In genomic region chr6:169972736-169973135, GRCh38 we compare ENCODE assay signal across 20 cellular contexts.
"Had no signal": no experiment of that assay in that cellular context is flagged by ENCODE, and none has a peak within 500 bp of the region (broad histone marks: within the 10 kb centered on the region; RNA-seq: fewer than 3 reads in every experiment).

No MANE protein-coding gene starts in this region.

- ATAC-seq: activated CD8-positive, alpha-beta T cell treated with anti-CD3 and anti-CD28 coated beads, Interleukin-2, amount 10 ng/mL, durations not matched to agents 7 days and 5 days; activated naive CD8-positive, alpha-beta T cell treated with anti-CD3 and anti-CD28 coated beads, Interleukin-2, amount 50 U/mL, for 24 hours; effector memory CD8-positive, alpha-beta T cell; gastrocnemius medialis; heart right ventricle; left colon; sciatic nerve; stimulated activated effector memory CD8-positive, alpha-beta T cell treated with anti-CD3 and anti-CD28 coated beads, Interleukin-12 subunit alpha, Interleukin-12 subunit beta, amount 100 ng/mL, for 72 hours had no signal

- H3K9me3 ChIP-seq: ascending aorta, breast epithelium, gastrocnemius medialis, heart right ventricle, neutrophil, prostate gland, SJCRH30, tibial artery had no signal

- DNase-seq: activated CD4-positive, alpha-beta T cell treated with anti-CD3 and anti-CD28 coated beads for 4 hours; activated CD8-positive, alpha-beta T cell treated with anti-CD3 and anti-CD28 coated beads, Interleukin-2, amount 10 ng/mL, durations not matched to agents 7 days and 5 days; activated naive CD4-positive, alpha-beta T cell treated with anti-CD3 and anti-CD28 coated beads for 36 hours; activated naive CD8-positive, alpha-beta T cell treated with anti-CD3 and anti-CD28 coated beads, Interleukin-2, amount 50 U/mL, for 24 hours; dermis blood vessel endothelial cell; effector memory CD8-positive, alpha-beta T cell; gastrocnemius medialis; SJCRH30; stimulated activated CD4-positive, alpha-beta T cell treated with anti-CD3 and anti-CD28 coated beads, Interleukin-12 subunit alpha, Interleukin-12 subunit beta, amount 100 ng/mL, for 4 hours; T-helper 2 cell had no signal

- H3K36me3 ChIP-seq: ascending aorta, breast epithelium, gastrocnemius medialis, heart right ventricle, neutrophil, prostate gland, SJCRH30, tibial artery had no signal

- H3K36me3 Mint-ChIP-seq: stimulated activated effector memory CD8-positive, alpha-beta T cell treated with anti-CD3 and anti-CD28 coated beads, Interleukin-12 subunit alpha, Interleukin-12 subunit beta, amount 100 ng/mL, for 72 hours had no signal

- H3K27me3 ChIP-seq: ascending aorta, gastrocnemius medialis, SJCRH30 had no signal

- H3K27ac ChIP-seq: ascending aorta, breast epithelium, gastrocnemius medialis, heart right ventricle, neutrophil, prostate gland, SJCRH30, tibial artery had no signal

- H3K4me1 ChIP-seq: ascending aorta, breast epithelium, gastrocnemius medialis, prostate gland, tibial artery had no signal

- H3K4me3 Mint-ChIP-seq: activated CD8-positive, alpha-beta T cell treated with anti-CD3 and anti-CD28 coated beads, Interleukin-2, amount 10 ng/mL, durations not matched to agents 7 days and 5 days; activated naive CD4-positive, alpha-beta T cell treated with anti-CD3 and anti-CD28 coated beads for 36 hours; activated naive CD8-positive, alpha-beta T cell treated with anti-CD3 and anti-CD28 coated beads, Interleukin-2, amount 50 U/mL, for 24 hours; effector memory CD8-positive, alpha-beta T cell; stimulated activated effector memory CD8-positive, alpha-beta T cell treated with anti-CD3 and anti-CD28 coated beads, Interleukin-12 subunit alpha, Interleukin-12 subunit beta, amount 100 ng/mL, for 72 hours had no signal

- H3K27ac Mint-ChIP-seq: activated CD8-positive, alpha-beta T cell treated with anti-CD3 and anti-CD28 coated beads, Interleukin-2, amount 10 ng/mL, durations not matched to agents 7 days and 5 days; activated naive CD4-positive, alpha-beta T cell treated with anti-CD3 and anti-CD28 coated beads for 36 hours; activated naive CD8-positive, alpha-beta T cell treated with anti-CD3 and anti-CD28 coated beads, Interleukin-2, amount 50 U/mL, for 24 hours; activated T-helper 2 cell treated with anti-CD3 and anti-CD28 coated beads, Interferon-gamma antibody, Interleukin-2, Interleukin-4, amounts not matched to agents 10 μg/mL and 5 μg/mL and 100 μg/mL, durations not matched to agents 14 hours and 24 hours and 36 hours; effector memory CD8-positive, alpha-beta T cell; stimulated activated effector memory CD8-positive, alpha-beta T cell treated with anti-CD3 and anti-CD28 coated beads, Interleukin-12 subunit alpha, Interleukin-12 subunit beta, amount 100 ng/mL, for 72 hours had no signal

- H3K9me3 Mint-ChIP-seq: activated naive CD4-positive, alpha-beta T cell treated with anti-CD3 and anti-CD28 coated beads for 36 hours; activated naive CD8-positive, alpha-beta T cell treated with anti-CD3 and anti-CD28 coated beads, Interleukin-2, amount 50 U/mL, for 24 hours; activated T-helper 2 cell treated with anti-CD3 and anti-CD28 coated beads, Interferon-gamma antibody, Interleukin-2, Interleukin-4, amounts not matched to agents 10 μg/mL and 5 μg/mL and 100 μg/mL, durations not matched to agents 14 hours and 24 hours and 36 hours; effector memory CD8-positive, alpha-beta T cell; stimulated activated effector memory CD8-positive, alpha-beta T cell treated with anti-CD3 and anti-CD28 coated beads, Interleukin-12 subunit alpha, Interleukin-12 subunit beta, amount 100 ng/mL, for 72 hours had no signal

- H3K4me3 ChIP-seq: ascending aorta, breast epithelium, gastrocnemius medialis, heart right ventricle, prostate gland, SJCRH30, tibial artery had no signal

- H3K27me3 Mint-ChIP-seq: activated naive CD8-positive, alpha-beta T cell treated with anti-CD3 and anti-CD28 coated beads, Interleukin-2, amount 50 U/mL, for 24 hours had no signal
